ENCODE assay signal across 8 cellular contexts in the genomic region with DNA sequence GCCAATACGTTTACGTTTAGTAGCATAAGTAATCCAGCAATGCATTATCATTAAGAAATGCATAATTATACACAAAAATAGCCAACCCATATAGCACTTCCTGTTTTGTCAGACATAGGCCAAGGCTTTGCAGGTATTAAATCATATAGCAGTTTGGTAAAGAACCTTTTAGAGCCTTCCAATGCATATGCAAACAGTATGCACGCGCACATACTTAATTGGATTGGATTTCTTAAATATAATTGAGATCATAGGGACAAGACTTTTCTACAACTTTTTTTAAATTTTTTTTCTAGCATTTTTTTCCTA. TPM values are rescaled to one million over a fixed set of nuclear protein-coding genes. Genes with fewer than 3 reads are reported as not detected.
DNase-seq lines count a peak whose midpoint lies in the region; TF ChIP-seq lines count a peak whose summit lies in the region.

No MANE protein-coding gene starts in this region.

- no peak for TF ChIP-seq CTCF in fibroblast of pulmonary artery (IDR thresholded peaks at IDR 0.05; ENCODE audit: low read length, missing control alignments)

- DNase-seq in H7 (no peak), SJSA1 (ENCODE audit: low read depth in 1 of 2, low spot score in 2 of 2) (no peak), fibroblast of pulmonary artery (ENCODE audit: low read depth) (no peak), UCSD-AML1 (lab: John Stamatoyannopoulos, UW; ENCODE audit: unreplicated experiment) (no peak), NCI-H2107 (lab: John Stamatoyannopoulos, UW) (no peak), amygdala (lab: John Stamatoyannopoulos, UW) (no peak), NCI-H526 (lab: John Stamatoyannopoulos, UW) (no peak)

- 0 out of 2 replicates have a peak, but pooled peaks cover 3% of the 10 kb centered on the region for H3K4me1 ChIP-seq in SJSA1 (replicated peaks)
- peaks cover 5 to 9% (median 5%) of the 10 kb centered on the region in 3 donors for H3K4me1 ChIP-seq in skeletal muscle tissue (ENCODE audit: control insufficient read depth in 3 of 3, insufficient read depth in 3 of 3, low read length in 3 of 3)

- H3K9me3 ChIP-seq in SJSA1 (replicated peaks) (no peaks in the 10 kb centered on the region), skeletal muscle tissue (ENCODE audit: control insufficient read depth in 3 of 3, low read length in 3 of 3) (no peaks in the 10 kb centered on the region)

- peaks cover 2% of the 10 kb centered on the region; the same call in 1 of the 2 replicates for H3K36me3 ChIP-seq in H7 (replicated peaks; ENCODE audit: control insufficient read depth, insufficient read depth, low read length)
- peaks cover 17% of the 10 kb centered on the region for H3K36me3 ChIP-seq in SJSA1
- H3K36me3 ChIP-seq in skeletal muscle tissue (ENCODE audit: control insufficient read depth in 3 of 3, insufficient read depth in 3 of 3, low read length in 3 of 3), result peaks cover 3 to 9% (median 8%) of the 10 kb centered on the region in 3 donors

- H3K27ac ChIP-seq in SJSA1, result peak overlapping the region; percentile 77; the same call in 1 of the 2 replicates
- peak overlapping the region; percentile 89 for H3K27ac ChIP-seq in skeletal muscle tissue (ENCODE audit: low read depth, low read length)

- H3K9ac ChIP-seq in skeletal muscle tissue (ENCODE audit: low read depth in 1 of 3, low read length in 3 of 3), result peak overlapping the region; percentile 89 to 92 (median 92)

- H3K4me3 ChIP-seq in H7 (ENCODE audit: insufficient read depth, low read depth, low read length), result peak overlapping the region; percentile 10; the same call in 1 of the 2 replicates
- peak overlapping the region; percentile 71 for H3K4me3 ChIP-seq in SJSA1
- peak overlapping the region; percentile 71 for H3K4me3 ChIP-seq in fibroblast of pulmonary artery (replicated peaks; ENCODE audit: low read depth, low read length)
- peak overlapping the region; percentile 88 to 96 (median 94) for H3K4me3 ChIP-seq in skeletal muscle tissue (ENCODE audit: low read length in 3 of 3)

- no peaks in the 10 kb centered on the region for H3K27me3 ChIP-seq in H7 (ENCODE audit: control insufficient read depth, insufficient read depth, low read length)
- no peaks in the 10 kb centered on the region for H3K27me3 ChIP-seq in SJSA1 (replicated peaks)
- H3K27me3 ChIP-seq in skeletal muscle tissue (ENCODE audit: control insufficient read depth in 3 of 3, insufficient read depth in 3 of 3, low read length in 3 of 3), result no peaks in the 10 kb centered on the region

RNA-seq across cellular contexts. Expression of a gene that starts 0.7 kb away (rescaled TPM):
- total RNA-seq in H7 (2014; rRNA removed; shearing (Covaris generic)), result 63.6 and 81.3 TPM in 2 replicates
- 115 and 118 TPM in 2 replicates for total RNA-seq in SJSA1 (2014; rRNA removed; shearing (Covaris generic))
- total RNA-seq in skeletal muscle tissue, result 73.1 TPM

Comparison
In these comparisons a context has a peak if more than half of its experiments do, and no peak if none do; other contexts are left out.
1. H3K4me3 ChIP-seq: peak in every context shown above with its lines; median percentile 94 in skeletal muscle tissue; 71 in SJSA1; 71 in fibroblast of pulmonary artery; 10 in H7.